9 cellular contexts compared by ENCODE assay signal in the genomic region with DNA sequence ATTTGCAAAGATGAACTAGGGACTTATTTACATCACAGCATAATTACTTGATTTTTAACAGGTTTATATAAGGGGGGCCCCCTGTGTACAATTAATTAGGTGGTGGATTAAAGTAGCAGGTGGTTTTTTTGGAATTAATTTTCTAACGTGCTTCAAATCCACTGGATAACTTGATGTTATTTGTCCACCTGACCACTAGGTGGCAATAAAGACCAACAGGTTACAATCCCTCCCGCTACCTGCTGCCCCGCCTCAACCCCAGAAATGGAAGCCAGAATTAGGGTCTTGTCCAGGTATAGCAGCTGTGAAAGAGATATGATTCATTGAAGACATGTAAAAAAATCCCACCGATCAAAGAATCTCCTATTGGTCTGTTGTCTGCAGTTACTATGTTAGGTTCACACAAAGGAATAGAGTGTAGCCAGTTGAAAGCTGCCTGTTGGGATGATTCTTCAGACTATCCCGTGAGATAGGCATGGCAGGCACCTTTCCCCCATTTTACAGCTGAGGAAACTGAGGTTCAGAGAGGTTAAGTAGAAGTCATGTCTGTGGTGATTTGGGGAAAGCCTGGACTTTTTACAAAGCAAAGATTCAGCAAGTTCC. TPM values are rescaled to one million over a fixed set of nuclear protein-coding genes. Genes with fewer than 3 reads are reported as not detected.
DNase-seq lines count a peak whose midpoint lies in the region; ATAC-seq and TF ChIP-seq lines count a peak whose summit lies in the region.
"Had no signal": no experiment of that assay in that cellular context is flagged by ENCODE, and none has a peak within 500 bp of the region (broad histone marks: within the 10 kb centered on the region; RNA-seq: fewer than 3 reads in every experiment).

No MANE protein-coding gene starts in this region.

- in situ Hi-C loops in GM13977 (cut with MboI; ENCODE audit: low pct_unique_long_range_greater_than_20kb, low sequenced_read_pairs, unreplicated experiment): loop anchor here (10.0 kb wide), 1 partner anchor 409 kb away; no protein-coding TSS in a partner anchor

- TF ChIP-seq CTCF in C4-2B (conservative IDR thresholded peaks at IDR 0.05): peak; percentile 91
- peak; percentile 75 for TF ChIP-seq CTCF in GM13977 (IDR thresholded peaks at IDR 0.05; ENCODE audit: extremely low read depth, insufficient read depth, missing control alignments)
- peak; percentile 72 for TF ChIP-seq CTCF in left ventricle myocardium inferior (IDR thresholded peaks at IDR 0.05; ENCODE audit: borderline replicate concordance)

- H3K9me3 ChIP-seq in left ventricle myocardium inferior (replicated peaks): no peaks in the 10 kb centered on the region
- H3K9me3 ChIP-seq: SJSA1 had no signal

- no peak overlapping the region for H3K4me3 ChIP-seq in left ventricle myocardium inferior
- H3K4me3 ChIP-seq: SJSA1 had no signal

- no peak overlapping the region for H3K27ac ChIP-seq in C4-2B
- no peak overlapping the region for H3K27ac ChIP-seq in left ventricle myocardium inferior (replicated peaks)
- H3K27ac ChIP-seq: SJSA1 had no signal

- ATAC-seq in HG03097 (IDR thresholded peaks at IDR 0.05; ENCODE audit: low FRiP score, unreplicated experiment): peak; percentile 61

- intact Hi-C loops in left ventricle myocardium inferior (cut with micrococcal nuclease): loop anchor here (5.0 kb wide), 1 partner anchor 406 kb away; no protein-coding TSS in a partner anchor

- no peaks in the 10 kb centered on the region for H3K27me3 ChIP-seq in left ventricle myocardium inferior (ENCODE audit: low read depth)
- H3K27me3 ChIP-seq: SJSA1 had no signal

- no peaks in the 10 kb centered on the region for H3K4me1 ChIP-seq in left ventricle myocardium inferior
- H3K4me1 ChIP-seq: SJSA1 had no signal

- DNase-seq in GM13977 (ENCODE audit: low spot score) (peak; percentile 60), NCI-H345 (lab: John Stamatoyannopoulos, UW) (peak; percentile 38), left ventricle myocardium inferior (no peak), NCI-H524 treated with DMSO at 0.1 percent for 48 hours (lab: John Stamatoyannopoulos, UW) (no peak)
- DNase-seq in activated T-cell treated with anti-CD3 and anti-CD28 coated beads, Interleukin-2, amount 50 U/mL, for 1 hour: peak; percentile 23
- DNase-seq in stimulated activated CD4-positive, alpha-beta T cell treated with anti-CD3 and anti-CD28 coated beads, Interleukin-2, amount 100 ng/mL, for 4 hours (ENCODE audit: low read depth): peak; percentile 7

- no peaks in the 10 kb centered on the region for H3K36me3 ChIP-seq in left ventricle myocardium inferior
- H3K36me3 ChIP-seq: SJSA1 had no signal

RNA-seq across cellular contexts. Expression of a gene that starts 44.0 kb away (rescaled TPM):
- 26.2 TPM for total RNA-seq in left ventricle myocardium inferior

Comparison
In these comparisons a context has a peak if more than half of its experiments do, and no peak if none do; other contexts are left out.
1. DNase-seq: peak in GM13977 (single experiment), NCI-H345 (single experiment), activated T-cell treated with anti-CD3 and anti-CD28 coated beads, Interleukin-2, amount 50 U/mL, for 1 hour (single experiment) and stimulated activated CD4-positive, alpha-beta T cell treated with anti-CD3 and anti-CD28 coated beads, Interleukin-2, amount 100 ng/mL, for 4 hours (single experiment); none in left ventricle myocardium inferior (single experiment) and NCI-H524 treated with DMSO at 0.1 percent for 48 hours (single experiment).
2. Peak in every context shown above with its lines, with median percentiles within 50 percentile points of each other: CTCF ChIP-seq.